8 cellular contexts compared by ENCODE assay signal in genomic region chr7:100626530-100627237, GRCh38. TPM values are rescaled to one million over a fixed set of nuclear protein-coding genes. Genes with fewer than 3 reads are reported as not detected.
A peak's percentile ranks its signal among the peaks of the same experiment; 100 is the strongest.
DNase-seq lines count a peak whose midpoint lies in the region; ATAC-seq, FAIRE-seq and TF ChIP-seq lines count a peak whose summit lies in the region.

No MANE protein-coding gene starts in this region.

- FAIRE-seq in GM12892 (lab: Jason Lieb, UNC), result peak; percentile 62

- DNase-seq in GM12892 (ENCODE audit: insufficient read length), result peak; percentile 97
- DNase-seq in NCI-H2227 (lab: John Stamatoyannopoulos, UW; ENCODE audit: unreplicated experiment), result peak; percentile 90
- DNase-seq in activated CD4-positive, alpha-beta T cell treated with anti-CD3 and anti-CD28 coated beads for 24 hours (ENCODE audit: low read depth in 2 of 2), result peak; percentile 73 to 87
- peak; percentile 4 to 29 for DNase-seq in cerebellar nuclear complex (lab: John Stamatoyannopoulos, UW)
- DNase-seq in left kidney (ENCODE audit: low read depth, low spot score), result peak; percentile 87
- peak; percentile 84 for DNase-seq in stimulated activated CD4-positive, alpha-beta T cell treated with anti-CD3 and anti-CD28 coated beads, Interleukin-4, amount 100 ng/mL, for 1 hour
- no peak for DNase-seq in NCI-H1930 (lab: John Stamatoyannopoulos, UW)

- peak; percentile 60; the same call in 1 of the 2 replicates for TF ChIP-seq POLR2A in GM12892 (IDR thresholded peaks at IDR 0.05; ENCODE audit: low read depth, low read length)

- peak; percentile 85 for ATAC-seq in HG02885 (IDR thresholded peaks at IDR 0.05; ENCODE audit: poor library complexity, unreplicated experiment)

RNA-seq across cellular contexts. Expression of gene MOSPD3, which starts 14.3 kb away (rescaled TPM):
- 4.6 TPM for polyA plus RNA-seq in GM12892 (2012; ENCODE audit: missing spikeins)

RNA-seq across cellular contexts. Expression of gene TFR2, which starts 14.7 kb away (rescaled TPM):
- polyA plus RNA-seq in GM12892 (2012; ENCODE audit: missing spikeins), result 4.0 TPM

RNA-seq across cellular contexts. Expression of gene PCOLCE, which starts 24.5 kb away (rescaled TPM):
- polyA plus RNA-seq in GM12892 (2012; ENCODE audit: missing spikeins), result 0.70 TPM

RNA-seq across cellular contexts. Expression of gene ACTL6B, which starts 29.6 kb away (rescaled TPM):
- polyA plus RNA-seq in GM12892 (2012; ENCODE audit: missing spikeins), result not detected

RNA-seq across cellular contexts. Expression of gene FBXO24, which starts 40.6 kb away (rescaled TPM):
- 0.23 TPM for polyA plus RNA-seq in GM12892 (2012; ENCODE audit: missing spikeins)

Comparison
In these comparisons a context has a peak if more than half of its experiments do, and no peak if none do; other contexts are left out.
1. DNase-seq: peak in GM12892 (single experiment), NCI-H2227 (single experiment), activated CD4-positive, alpha-beta T cell treated with anti-CD3 and anti-CD28 coated beads for 24 hours (2 of 2), cerebellar nuclear complex (2 of 2), left kidney (single experiment) and stimulated activated CD4-positive, alpha-beta T cell treated with anti-CD3 and anti-CD28 coated beads, Interleukin-4, amount 100 ng/mL, for 1 hour (single experiment); none in NCI-H1930 (0 of 2).